In genomic region chr11:82089426-82089825, GRCh38 we compare ENCODE assay signal across 30 cellular contexts.
"Had no signal": no experiment of that assay in that cellular context is flagged by ENCODE, and none has a peak within 500 bp of the region (broad histone marks: within the 10 kb centered on the region; RNA-seq: fewer than 3 reads in every experiment).

No MANE protein-coding gene starts in this region.

- ATAC-seq: activated CD4-positive, alpha-beta T cell treated with anti-CD3 and anti-CD28 coated beads for 36 hours; activated CD4-positive, CD25-positive, alpha-beta regulatory T cell treated with anti-CD3 and anti-CD28 coated beads, Interleukin-2, amount 50 U/mL, for 24 hours; activated CD8-positive, alpha-beta memory T cell treated with anti-CD3 and anti-CD28 coated beads, Interleukin-2, amount 10 ng/mL, durations not matched to agents 7 days and 5 days; activated CD8-positive, alpha-beta T cell treated with anti-CD3 and anti-CD28 coated beads, Interleukin-2, amount 10 ng/mL, durations not matched to agents 7 days and 5 days; activated naive CD8-positive, alpha-beta T cell treated with anti-CD3 and anti-CD28 coated beads, Interleukin-2, amount 50 U/mL, for 24 hours; WTC11 had no signal

- H3K27me3 ChIP-seq: ascending aorta, cardiac muscle cell had no signal

- H3K4me1 ChIP-seq: ascending aorta had no signal

- DNase-seq: activated CD4-positive, alpha-beta memory T cell treated with anti-CD3 and anti-CD28 coated beads, Interleukin-2, amount 10 ng/mL, durations not matched to agents 7 days and 5 days; activated CD4-positive, alpha-beta T cell treated with anti-CD3 and anti-CD28 coated beads for 1 hour; activated CD4-positive, alpha-beta T cell treated with anti-CD3 and anti-CD28 coated beads for 36 hours; activated CD4-positive, alpha-beta T cell treated with anti-CD3 and anti-CD28 coated beads for 48 hours; activated CD4-positive, alpha-beta T cell treated with anti-CD3 and anti-CD28 coated beads, Interleukin-2, amount 10 ng/mL, durations not matched to agents 7 days and 5 days; activated CD4-positive, alpha-beta T cell treated with anti-CD3 and anti-CD28 coated beads, Interleukin-2, amount 50 U/mL, for 48 hours; activated CD4-positive, CD25-positive, alpha-beta regulatory T cell; activated CD8-positive, alpha-beta memory T cell treated with anti-CD3 and anti-CD28 coated beads for 24 hours; activated CD8-positive, alpha-beta memory T cell treated with anti-CD3 and anti-CD28 coated beads, Interleukin-2, amount 10 ng/mL, durations not matched to agents 7 days and 5 days; activated CD8-positive, alpha-beta memory T cell treated with anti-CD3 and anti-CD28 coated beads, Interleukin-2, amount 50 U/mL, for 48 hours; activated CD8-positive, alpha-beta T cell treated with anti-CD3 and anti-CD28 coated beads, Interleukin-2, amount 10 ng/mL, durations not matched to agents 7 days and 5 days; activated effector memory CD4-positive, alpha-beta T cell treated with Interleukin-2 at 50 U/mL for 16 hours; activated gamma-delta T cell; activated naive CD4-positive, alpha-beta T cell treated with anti-CD3 and anti-CD28 coated beads, Interleukin-2, amount 10 ng/mL, durations not matched to agents 7 days and 5 days; activated naive CD4-positive, alpha-beta T cell treated with Interleukin-2 at 50 U/mL for 16 hours; activated naive CD8-positive, alpha-beta T cell treated with anti-CD3 and anti-CD28 coated beads, Interleukin-2, amount 10 ng/mL, durations not matched to agents 7 days and 5 days; activated naive CD8-positive, alpha-beta T cell treated with anti-CD3 and anti-CD28 coated beads, Interleukin-2, amount 50 U/mL, for 24 hours; activated T-cell treated with anti-CD3 and anti-CD28 coated beads, Interleukin-2, amount 50 U/mL, for 24 hours; activated T-cell treated with anti-CD3 and anti-CD28 coated beads, Interleukin-2, amount 50 U/mL, for 48 hours; amygdala; anterior cingulate cortex; caudate nucleus; cerebellar nuclear complex; T-helper 2 cell; T-helper 9 cell; WERI-Rb-1 had no signal

- H3K36me3 ChIP-seq: ascending aorta, cardiac muscle cell, WERI-Rb-1 had no signal

- H3K4me3 ChIP-seq: ascending aorta, cardiac muscle cell had no signal

- H3K9me3 ChIP-seq: ascending aorta had no signal

- H3K27ac ChIP-seq: ascending aorta, cardiac muscle cell, WERI-Rb-1 had no signal
